ENCODE assay signal across 11 cellular contexts in genomic region chr3:182621435-182622240, GRCh38.
DNase-seq lines count a peak whose midpoint lies in the region; ATAC-seq and TF ChIP-seq lines count a peak whose summit lies in the region.
"Had no signal": no experiment of that assay in that cellular context is flagged by ENCODE, and none has a peak within 500 bp of the region (broad histone marks: within the 10 kb centered on the region; RNA-seq: fewer than 3 reads in every experiment).

No MANE protein-coding gene starts in this region.

- H3K4me1 ChIP-seq in SK-N-SH (ENCODE audit: control insufficient read depth in 1 of 2, insufficient read depth in 2 of 2, low read depth in 1 of 2, low read length in 1 of 2), result no peaks in the 10 kb centered on the region; a peak in 1 of 4 replicates

- no peak overlapping the region for H3K4me2 ChIP-seq in SK-N-SH

- no peaks in the 10 kb centered on the region for H4K20me1 ChIP-seq in SK-N-SH (ENCODE audit: insufficient read depth)

- TF ChIP-seq RAD21 in SK-N-SH (IDR thresholded peaks at IDR 0.05; ENCODE audit: low read length), result peak; percentile 50

- no peak overlapping the region for H2AFZ ChIP-seq in SK-N-SH (ENCODE audit: low read depth)

- no peaks in the 10 kb centered on the region for H3F3A ChIP-seq in SK-N-SH (replicated peaks; ENCODE audit: insufficient read depth)

- H3K27ac ChIP-seq in SK-N-SH (ENCODE audit: low read depth in 2 of 2, low read length in 1 of 2), result no peak overlapping the region
- H3K27ac ChIP-seq: HL-60, neutrophil had no signal

- 7% methylated on average over 4 of the region's 4 CpGs for WGBS in SK-N-SH (ENCODE audit: low lambda C conversion rate)

- ATAC-seq in GM19467 (IDR thresholded peaks at IDR 0.05; ENCODE audit: unreplicated experiment) (no peak), HG02763 (IDR thresholded peaks at IDR 0.05; ENCODE audit: unreplicated experiment) (no peak), GM19023 (IDR thresholded peaks at IDR 0.05; ENCODE audit: unreplicated experiment) (no peak), HG03139 (IDR thresholded peaks at IDR 0.05; ENCODE audit: unreplicated experiment) (no peak)

- H3K9me3 ChIP-seq in SK-N-SH, result no peaks in the 10 kb centered on the region
- H3K9me3 ChIP-seq: neutrophil had no signal

- no peak for TF ChIP-seq EP300 in SK-N-SH (IDR thresholded peaks at IDR 0.05; ENCODE audit: borderline replicate concordance in 1 of 2, low read depth in 1 of 2, low read length in 1 of 2)

- no peak overlapping the region for H3K4me3 ChIP-seq in SK-N-SH (ENCODE audit: low read depth in 2 of 2, low read length in 1 of 2)

- CTCF ChIA-PET in SK-N-SH (lab: Yijun Ruan, JAX), result interaction anchor here (0.6 to 2.5 kb wide), 21 partner anchors 10 to 921 kb away, joined by 3 to 19 read pairs (median 3); no protein-coding TSS in a partner anchor

- POLR2A ChIA-PET in SK-N-SH (lab: Yijun Ruan, JAX), result no interaction called here

- no peaks in the 10 kb centered on the region for H3K36me3 ChIP-seq in SK-N-SH (replicated peaks in 1 of 2; ENCODE audit: control insufficient read depth in 1 of 2, insufficient read depth in 2 of 2, low read length in 1 of 2)
- H3K36me3 ChIP-seq: neutrophil had no signal

- DNase-seq in Ammon's horn (ENCODE audit: low spot score), result peak; percentile 32
- peak; percentile 26 for DNase-seq in SK-N-SH
- peak; percentile 5 for DNase-seq in iris pigment epithelial cell (ENCODE audit: low read depth)
- DNase-seq: trophoblast cell had no signal

- TF ChIP-seq CTCF in GM12873 (IDR thresholded peaks at IDR 0.05; ENCODE audit: insufficient read depth, low read depth, low read length, missing control alignments) (peak; percentile 23), SK-N-SH (IDR thresholded peaks at IDR 0.05) (peak; percentile 44)

- no peak overlapping the region for H3K9ac ChIP-seq in SK-N-SH

- no peaks in the 10 kb centered on the region for H3K9me2 ChIP-seq in SK-N-SH

- no peaks in the 10 kb centered on the region for H3K79me2 ChIP-seq in SK-N-SH (ENCODE audit: insufficient read depth)

- H3K27me3 ChIP-seq in SK-N-SH (ENCODE audit: insufficient read depth), result no peaks in the 10 kb centered on the region

TF ChIP-seq in SK-N-SH, 30 proteins besides CTCF, POLR2A, EP300 and RAD21:
- peak; percentile 41; the same call in 1 of the 2 replicates for TF ChIP-seq GATA2 (CRISPR knock-in tag; IDR thresholded peaks at IDR 0.05)
- no peak for TF ChIP-seq REST (IDR thresholded peaks at IDR 0.05; ENCODE audit: low read depth, low read length)
- TF ChIP-seq FOSL2 (IDR thresholded peaks at IDR 0.05; ENCODE audit: borderline replicate concordance, low read depth), result no peak
